28 cellular contexts compared by ENCODE assay signal in the genomic region with DNA sequence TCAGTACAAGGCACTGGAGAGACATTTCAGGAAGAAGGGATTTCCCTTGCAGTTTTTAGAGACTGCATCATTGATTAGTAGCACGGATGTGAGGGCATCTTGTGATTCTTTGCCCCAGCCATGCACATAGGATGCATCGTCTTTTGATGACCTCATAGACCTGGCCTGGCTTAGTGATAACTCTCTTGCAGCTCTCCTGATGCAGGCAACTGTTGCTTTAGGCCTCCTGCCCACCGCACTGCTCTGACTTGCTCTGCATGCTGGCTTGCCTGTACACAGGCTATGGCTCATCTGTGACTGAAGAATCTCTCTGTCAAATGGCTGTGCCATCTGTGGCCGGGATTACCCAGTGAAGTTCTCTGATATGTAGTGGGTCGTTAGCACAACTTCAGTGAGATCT.
DNase-seq lines count a peak whose midpoint lies in the region; ATAC-seq, FAIRE-seq and TF ChIP-seq lines count a peak whose summit lies in the region.
"Had no signal": no experiment of that assay in that cellular context is flagged by ENCODE, and none has a peak within 500 bp of the region (broad histone marks: within the 10 kb centered on the region; RNA-seq: fewer than 3 reads in every experiment).

No MANE protein-coding gene starts in this region.

- H3K9me3 Mint-ChIP-seq in immature natural killer cell = peaks cover 10 to 35% (median 16%) of the 10 kb centered on the region in 6 donors
- H3K9me3 Mint-ChIP-seq: activated CD4-positive, alpha-beta memory T cell treated with anti-CD3 and anti-CD28 coated beads, Interleukin-2, amount 10 ng/mL, durations not matched to agents 7 days and 5 days had no signal

- peak; percentile 45 for FAIRE-seq in H54 (lab: Jason Lieb, UNC)
- FAIRE-seq: GM19239, H1, HTR-8/SVneo had no signal

- no peak for TF ChIP-seq POLR2A in H54 (IDR thresholded peaks at IDR 0.05; ENCODE audit: low read depth, low read length)

- no peak overlapping the region for H3K4me3 Mint-ChIP-seq in immature natural killer cell
- H3K4me3 Mint-ChIP-seq: activated CD4-positive, alpha-beta memory T cell treated with anti-CD3 and anti-CD28 coated beads, Interleukin-2, amount 10 ng/mL, durations not matched to agents 7 days and 5 days; activated T-helper 1 cell treated with anti-CD3 and anti-CD28 coated beads, Interleukin-12 subunit alpha, Interleukin-12 subunit beta, Interleukin-2, Interleukin-4 antibody, amounts not matched to agents 30 ng/mL and 10 ng/mL and 1 ng/mL, durations not matched to agents 14 hours and 24 hours and 36 hours; CD14-positive monocyte; T-helper 2 cell treated with Interferon-gamma antibody and Interleukin-4, amounts not matched to agents 5 μg/mL and 100 μg/mL, for 36 hours had no signal

- H3K27ac Mint-ChIP-seq in immature natural killer cell = no peak overlapping the region
- H3K27ac Mint-ChIP-seq: activated CD4-positive, alpha-beta memory T cell treated with anti-CD3 and anti-CD28 coated beads, Interleukin-2, amount 10 ng/mL, durations not matched to agents 7 days and 5 days; activated T-helper 1 cell treated with anti-CD3 and anti-CD28 coated beads, Interleukin-12 subunit alpha, Interleukin-12 subunit beta, Interleukin-2, Interleukin-4 antibody, amounts not matched to agents 30 ng/mL and 10 ng/mL and 1 ng/mL, durations not matched to agents 14 hours and 24 hours and 36 hours; CD14-positive monocyte; T-helper 2 cell treated with Interferon-gamma antibody and Interleukin-4, amounts not matched to agents 5 μg/mL and 100 μg/mL, for 36 hours had no signal

- no peaks in the 10 kb centered on the region for H3K36me3 Mint-ChIP-seq in immature natural killer cell
- H3K36me3 Mint-ChIP-seq: CD14-positive monocyte had no signal

- H3K4me1 Mint-ChIP-seq in immature natural killer cell = no peaks in the 10 kb centered on the region
- H3K4me1 Mint-ChIP-seq: activated CD4-positive, alpha-beta memory T cell treated with anti-CD3 and anti-CD28 coated beads, Interleukin-2, amount 10 ng/mL, durations not matched to agents 7 days and 5 days; CD14-positive monocyte had no signal

- DNase-seq in H54 (ENCODE audit: insufficient read length, low spot score) (no peak), NCI-H226 (peak; percentile 90), stromal cell of bone marrow (ENCODE audit: low read depth) (peak; percentile 23), immature natural killer cell (no peak)
- DNase-seq in stimulated activated CD4-positive, alpha-beta T cell treated with anti-CD3 and anti-CD28 coated beads, Interleukin-4, amount 100 ng/mL, for 4 hours = no peak
- DNase-seq: activated CD4-positive, alpha-beta memory T cell treated with anti-CD3 and anti-CD28 coated beads, Interleukin-2, amount 10 ng/mL, durations not matched to agents 7 days and 5 days; activated CD8-positive, alpha-beta memory T cell treated with anti-CD3 and anti-CD28 coated beads, Interleukin-2, amount 50 U/mL, for 4 hours; activated naive CD4-positive, alpha-beta T cell treated with Interleukin-2 at 50 U/mL for 16 hours; dermis blood vessel endothelial cell; KBM-7; MM.1S; NCI-H1105 treated with DMSO at 0.1 percent for 48 hours; NCI-H187 treated with DMSO at 0.1 percent for 48 hours; NCI-H2171 treated with DMSO at 0.1 percent for 48 hours; NCI-H524; right cardiac atrium; SHP77; spleen; stomach had no signal

- H3K27me3 Mint-ChIP-seq in immature natural killer cell (ENCODE audit: low read depth in 3 of 3) = peaks cover 0 to 2% (median 0%) of the 10 kb centered on the region in 3 donors
- H3K27me3 Mint-ChIP-seq: activated CD4-positive, alpha-beta memory T cell treated with anti-CD3 and anti-CD28 coated beads, Interleukin-2, amount 10 ng/mL, durations not matched to agents 7 days and 5 days had no signal

- ATAC-seq in esophagus mucosa = peak; percentile 33
- ATAC-seq in GM19035 (IDR thresholded peaks at IDR 0.05; ENCODE audit: unreplicated experiment) = no peak
- ATAC-seq: left lung, right cardiac atrium had no signal

Comparison
In these comparisons a context has a peak if more than half of its experiments do, and no peak if none do; other contexts are left out.
1. DNase-seq: peak in NCI-H226 (single experiment) and stromal cell of bone marrow (single experiment); none in H54 (single experiment), immature natural killer cell (0 of 3) and stimulated activated CD4-positive, alpha-beta T cell treated with anti-CD3 and anti-CD28 coated beads, Interleukin-4, amount 100 ng/mL, for 4 hours (0 of 2).